ENCODE assay signal across 8 cellular contexts in genomic region chr19:1406818-1407661, GRCh38. TPM values are rescaled to one million over a fixed set of nuclear protein-coding genes. Genes with fewer than 3 reads are reported as not detected.
DNase-seq lines count a peak whose midpoint lies in the region; ATAC-seq and TF ChIP-seq lines count a peak whose summit lies in the region.

DAZAP1 (plus strand) TSS chr19:1407586; CDS start chr19:1407774, 188 bp downstream.

- intact Hi-C loops in CD14-positive monocyte (cut with micrococcal nuclease): no loop called here
- intact Hi-C loops in right lobe of liver (cut with DNase I): no loop called here

- H3K27ac ChIP-seq in right lobe of liver: peak within 1 kb of the TSS; percentile 79 to 87 (median 85)

- H3K9me3 ChIP-seq in right lobe of liver: no peaks in the 10 kb centered on the region

- peaks cover 16 to 22% (median 17%) of the 10 kb centered on the region in 3 donors for H3K27me3 Mint-ChIP-seq in CD14-positive monocyte (ENCODE audit: low read depth in 3 of 3)

- ATAC-seq in GM19395 (IDR thresholded peaks at IDR 0.05; ENCODE audit: unreplicated experiment) (peak; percentile 72), HG03565 (IDR thresholded peaks at IDR 0.05; ENCODE audit: unreplicated experiment) (peak; percentile 75), right lobe of liver (peak; percentile 87 to 93 (median 89))

- peak; percentile 98 for DNase-seq in CD14-positive monocyte (ENCODE audit: low spot score)
- peak; percentile 98 for DNase-seq in NCI-H774 (lab: John Stamatoyannopoulos, UW)
- peak; percentile 99 for DNase-seq in activated CD4-positive, alpha-beta T cell treated with anti-CD3 and anti-CD28 coated beads, Interleukin-2, amount 50 U/mL, for 48 hours
- DNase-seq in dermis microvascular lymphatic vessel endothelial cell (ENCODE audit: low read depth in 2 of 2): peak; percentile 93 to 98
- DNase-seq in right lobe of liver: peak; percentile 99
- peak; percentile 99 for DNase-seq in stimulated activated CD4-positive, alpha-beta T cell treated with anti-CD3 and anti-CD28 coated beads, Interleukin-4, amount 100 ng/mL, for 4 hours

- H3K27me3 ChIP-seq in right lobe of liver: no peaks in the 10 kb centered on the region

- peak within 1 kb of the TSS; percentile 78 to 91 for H3K4me3 Mint-ChIP-seq in CD14-positive monocyte

- H3K36me3 ChIP-seq in right lobe of liver: no peaks in the 10 kb centered on the region

- peak; percentile 47 for TF ChIP-seq POLR2A in right lobe of liver (IDR thresholded peaks at IDR 0.05)

- TF ChIP-seq CTCF in CD14-positive monocyte (IDR thresholded peaks at IDR 0.05) (peak; percentile 70), right lobe of liver (IDR thresholded peaks at IDR 0.05) (peak; percentile 38 to 43 (median 38))

- peaks cover 0 to 3% (median 0%) of the 10 kb centered on the region in 7 donors for H3K9me3 Mint-ChIP-seq in CD14-positive monocyte

- peaks cover 54% of the 10 kb centered on the region for H3K4me1 Mint-ChIP-seq in CD14-positive monocyte

- peak within 1 kb of the TSS; percentile 46 to 82 (median 76) for H3K27ac Mint-ChIP-seq in CD14-positive monocyte

- peaks cover under 1 to 32% (median 14%) of the 10 kb centered on the region in 4 donors for H3K4me1 ChIP-seq in right lobe of liver

- WGBS in right lobe of liver (ENCODE audit: insufficient coverage, low coverage, low lambda C conversion rate, missing lambda C conversion rate): 0% methylated on average over 13 of the region's 103 CpGs

- peaks cover 12 to 20% of the 10 kb centered on the region in 2 donors for H3K36me3 Mint-ChIP-seq in CD14-positive monocyte

- H3K4me3 ChIP-seq in right lobe of liver: peak within 1 kb of the TSS; percentile 81 to 93 (median 92)

RNA-seq across cellular contexts. Expression of gene DAZAP1, which starts in this region (rescaled TPM):
- 1 to 10 TPM; 3.3 to 4.2 TPM for polyA plus RNA-seq in CD14-positive monocyte
- 69.4 and 70.3 TPM in 2 replicates for total RNA-seq in dermis microvascular lymphatic vessel endothelial cell
- 10 to 100 TPM; 22.3 to 50.9 (median 42.2) TPM for total RNA-seq in right lobe of liver

Comparison
In these comparisons a context has a peak if more than half of its experiments do, and no peak if none do; other contexts are left out.
1. Peak in every context shown above with its lines: DNase-seq, ATAC-seq, H3K4me3 ChIP-seq and H3K27ac ChIP-seq.